8 cellular contexts compared by ENCODE assay signal in genomic region chr1:108746382-108747127, GRCh38. TPM values are rescaled to one million over a fixed set of nuclear protein-coding genes. Genes with fewer than 3 reads are reported as not detected.
DNase-seq lines count a peak whose midpoint lies in the region; ATAC-seq lines count a peak whose summit lies in the region.

Gene STXBP3, plus strand, starts transcription at chr1:108746674. Its CDS starts 64 bp downstream, at chr1:108746738.

- peaks cover 30% of the 10 kb centered on the region for H3K4me1 Mint-ChIP-seq in activated CD4-positive, alpha-beta T cell treated with anti-CD3 and anti-CD28 coated beads, Interleukin-2, amount 10 ng/mL, durations not matched to agents 7 days and 5 days

- H3K9me3 ChIP-seq in BLaER1 treated with 17β-estradiol and CSF1 and Interleukin-3, amounts not matched to agents 10 nM and 100 nM (replicated peaks in 1 of 11), result no peaks in the 10 kb centered on the region

- CTCF ChIA-PET in activated CD4-positive, alpha-beta T cell treated with anti-CD3 and anti-CD28 coated beads, Interleukin-2, amount 10 ng/mL, durations not matched to agents 7 days and 5 days (lab: Charles Lee), result no interaction called here

- no peaks in the 10 kb centered on the region for H3K9me3 Mint-ChIP-seq in activated CD4-positive, alpha-beta T cell treated with anti-CD3 and anti-CD28 coated beads, Interleukin-2, amount 10 ng/mL, durations not matched to agents 7 days and 5 days

- peaks cover 0 to 26% (median 14%) of the 10 kb centered on the region in 11 experiments; a peak in 13 of 22 replicates for H3K36me3 ChIP-seq in BLaER1 treated with 17β-estradiol and CSF1 and Interleukin-3, amounts not matched to agents 10 nM and 100 nM

- POLR2A ChIA-PET in activated CD4-positive, alpha-beta T cell treated with anti-CD3 and anti-CD28 coated beads, Interleukin-2, amount 10 ng/mL, durations not matched to agents 7 days and 5 days (lab: Charles Lee), result interaction anchor here (1.0 kb wide), 1 partner anchor 54 kb away, joined by 4 read pairs; no protein-coding TSS in a partner anchor

- H3K27me3 Mint-ChIP-seq in activated CD4-positive, alpha-beta T cell treated with anti-CD3 and anti-CD28 coated beads, Interleukin-2, amount 10 ng/mL, durations not matched to agents 7 days and 5 days, result peaks cover 3% of the 10 kb centered on the region

- peaks cover 5 to 37% (median 25%) of the 10 kb centered on the region in 11 experiments; a peak in 17 of 22 replicates for H4K20me1 ChIP-seq in BLaER1 treated with 17β-estradiol and CSF1 and Interleukin-3, amounts not matched to agents 10 nM and 100 nM

- peaks cover 24% of the 10 kb centered on the region for H3K36me3 Mint-ChIP-seq in activated CD4-positive, alpha-beta T cell treated with anti-CD3 and anti-CD28 coated beads, Interleukin-2, amount 10 ng/mL, durations not matched to agents 7 days and 5 days (ENCODE audit: low read depth)

- peak within 1 kb of the TSS; percentile 72 to 96 (median 90) for H3K4me3 ChIP-seq in BLaER1 treated with 17β-estradiol and CSF1 and Interleukin-3, amounts not matched to agents 10 nM and 100 nM

- ATAC-seq in HG03469 (IDR thresholded peaks at IDR 0.05; ENCODE audit: unreplicated experiment) (peak; percentile 78), left lobe of liver (peak; percentile 94)

- no peaks in the 10 kb centered on the region for H3K27me3 ChIP-seq in BLaER1 treated with 17β-estradiol and CSF1 and Interleukin-3, amounts not matched to agents 10 nM and 100 nM

- H3K4me2 ChIP-seq in BLaER1 treated with 17β-estradiol and CSF1 and Interleukin-3, amounts not matched to agents 10 nM and 100 nM, result peak within 1 kb of the TSS; percentile 56 to 88 (median 77)

- peak within 1 kb of the TSS; percentile 86 to 99 (median 93) for H3K27ac ChIP-seq in BLaER1 treated with 17β-estradiol and CSF1 and Interleukin-3, amounts not matched to agents 10 nM and 100 nM

- H3K27ac Mint-ChIP-seq in activated CD4-positive, alpha-beta T cell treated with anti-CD3 and anti-CD28 coated beads, Interleukin-2, amount 10 ng/mL, durations not matched to agents 7 days and 5 days, result peak within 1 kb of the TSS; percentile 98

- peak within 1 kb of the TSS; percentile 87 to 98 (median 94) for H3K9ac ChIP-seq in BLaER1 treated with 17β-estradiol and CSF1 and Interleukin-3, amounts not matched to agents 10 nM and 100 nM

- peaks cover 12 to 36% (median 15%) of the 10 kb centered on the region in 10 experiments; a peak in 19 of 20 replicates for H3K4me1 ChIP-seq in BLaER1 treated with 17β-estradiol and CSF1 and Interleukin-3, amounts not matched to agents 10 nM and 100 nM

- H3K4me3 Mint-ChIP-seq in activated CD4-positive, alpha-beta T cell treated with anti-CD3 and anti-CD28 coated beads, Interleukin-2, amount 10 ng/mL, durations not matched to agents 7 days and 5 days, result peak within 1 kb of the TSS; percentile 98

- DNase-seq in GM19240 (ENCODE audit: insufficient read length, low spot score) (peak; percentile 91), NCI-H526 treated with DMSO at 0.1 percent for 48 hours (lab: John Stamatoyannopoulos, UW) (peak; percentile 93), cortex of kidney (lab: John Stamatoyannopoulos, UW) (peak; percentile 78), left lobe of liver (ENCODE audit: low spot score) (peak; percentile 99)
- peak; percentile 99 for DNase-seq in activated CD4-positive, alpha-beta T cell treated with anti-CD3 and anti-CD28 coated beads, Interleukin-2, amount 10 ng/mL, durations not matched to agents 7 days and 5 days
- peak; percentile 100 for DNase-seq in stimulated activated CD4-positive, alpha-beta T cell treated with anti-CD3 and anti-CD28 coated beads, Interleukin-2, amount 100 ng/mL, for 48 hours

RNA-seq across cellular contexts. Expression of gene STXBP3, which starts in this region (rescaled TPM):
- total RNA-seq in activated CD4-positive, alpha-beta T cell treated with anti-CD3 and anti-CD28 coated beads, Interleukin-2, amount 10 ng/mL, durations not matched to agents 7 days and 5 days, result 10 to 100 TPM; 49.8 to 55.3 TPM
- 16.2 TPM for total RNA-seq in left lobe of liver

Comparison
In these comparisons a context has a peak if more than half of its experiments do, and no peak if none do; other contexts are left out.
1. Peak in every context shown above with its lines: DNase-seq, ATAC-seq, H3K4me3 ChIP-seq and H3K27ac ChIP-seq.